Comparison of ENCODE assay signal across 10 cellular contexts in genomic region chr1:92473781-92474495, GRCh38. TPM values are rescaled to one million over a fixed set of nuclear protein-coding genes. Genes with fewer than 3 reads are reported as not detected.
DNase-seq lines count a peak whose midpoint lies in the region; ATAC-seq and TF ChIP-seq lines count a peak whose summit lies in the region.
"Had no signal": no experiment of that assay in that cellular context is flagged by ENCODE, and none has a peak within 500 bp of the region (broad histone marks: within the 10 kb centered on the region; RNA-seq: fewer than 3 reads in every experiment).

No MANE protein-coding gene starts in this region.

- peak overlapping the region; percentile 12 for H3K4me3 ChIP-seq in CD4-positive, CD25-positive, alpha-beta regulatory T cell (ENCODE audit: low read depth, low read length)
- H3K4me3 ChIP-seq in SK-N-SH (ENCODE audit: low read depth in 2 of 2, low read length in 1 of 2) (no peak overlapping the region), suprapubic skin (no peak overlapping the region)

- no peak overlapping the region for H3K9ac ChIP-seq in SK-N-SH

- peak overlapping the region; percentile 47 to 90 (median 74) for H3K27ac Mint-ChIP-seq in CD4-positive, CD25-positive, alpha-beta regulatory T cell
- H3K27ac Mint-ChIP-seq in activated CD4-positive, alpha-beta memory T cell treated with anti-CD3 and anti-CD28 coated beads, Interleukin-2, amount 10 ng/mL, durations not matched to agents 7 days and 5 days, result peak overlapping the region; percentile 58
- H3K27ac Mint-ChIP-seq in HFFc6, result no peak overlapping the region

- no peak overlapping the region for H3K4me2 ChIP-seq in SK-N-SH

- TF ChIP-seq RAD21 in SK-N-SH (IDR thresholded peaks at IDR 0.05; ENCODE audit: low read length), result no peak

- peaks cover 34% of the 10 kb centered on the region for H3K4me1 ChIP-seq in CD4-positive, CD25-positive, alpha-beta regulatory T cell (ENCODE audit: control insufficient read depth, insufficient read depth, low read length, poor library complexity, severe bottlenecking)
- no peaks in the 10 kb centered on the region for H3K4me1 ChIP-seq in SK-N-SH (ENCODE audit: control insufficient read depth in 1 of 2, insufficient read depth in 2 of 2, low read depth in 1 of 2, low read length in 1 of 2)
- H3K4me1 ChIP-seq in suprapubic skin, result no peaks in the 10 kb centered on the region

- peak in 1 of 3 donors; percentile 83 for DNase-seq in CD4-positive, CD25-positive, alpha-beta regulatory T cell
- DNase-seq in activated CD4-positive, alpha-beta memory T cell treated with anti-CD3 and anti-CD28 coated beads, Interleukin-2, amount 10 ng/mL, durations not matched to agents 7 days and 5 days, result peak; percentile 41
- no peak for DNase-seq in SK-N-SH
- no peak for DNase-seq in suprapubic skin (ENCODE audit: low spot score in 2 of 2)
- DNase-seq in HFFc6, result no peak
- no peak for DNase-seq in NCI-H2227 treated with DMSO at 0.1 percent for 48 hours (lab: John Stamatoyannopoulos, UW)
- DNase-seq: effector CD4-positive, alpha-beta T cell; NCI-H1417 had no signal

- peak overlapping the region; percentile 60 for H3K27ac ChIP-seq in CD4-positive, CD25-positive, alpha-beta regulatory T cell (ENCODE audit: insufficient read depth, low read length, poor library complexity, severe bottlenecking)
- H3K27ac ChIP-seq in SK-N-SH (ENCODE audit: low read depth in 2 of 2, low read length in 1 of 2) (no peak overlapping the region), suprapubic skin (no peak overlapping the region)

- H3K4me3 Mint-ChIP-seq in CD4-positive, CD25-positive, alpha-beta regulatory T cell, result peak overlapping the region; percentile 3 to 54 (median 21)
- peak overlapping the region; percentile 28 for H3K4me3 Mint-ChIP-seq in activated CD4-positive, alpha-beta memory T cell treated with anti-CD3 and anti-CD28 coated beads, Interleukin-2, amount 10 ng/mL, durations not matched to agents 7 days and 5 days
- no peak overlapping the region for H3K4me3 Mint-ChIP-seq in HFFc6

- H3K36me3 Mint-ChIP-seq in CD4-positive, CD25-positive, alpha-beta regulatory T cell, result peaks cover 12% of the 10 kb centered on the region
- peaks cover 85% of the 10 kb centered on the region for H3K36me3 Mint-ChIP-seq in activated CD4-positive, alpha-beta memory T cell treated with anti-CD3 and anti-CD28 coated beads, Interleukin-2, amount 10 ng/mL, durations not matched to agents 7 days and 5 days (ENCODE audit: low read depth)
- no peaks in the 10 kb centered on the region for H3K36me3 Mint-ChIP-seq in HFFc6 (ENCODE audit: low read depth)

- TF ChIP-seq POLR2A in suprapubic skin (IDR thresholded peaks at IDR 0.05), result no peak

- H3K36me3 ChIP-seq in CD4-positive, CD25-positive, alpha-beta regulatory T cell (ENCODE audit: control insufficient read depth, insufficient read depth, low read length), result no peaks in the 10 kb centered on the region
- H3K36me3 ChIP-seq in SK-N-SH (replicated peaks in 1 of 2; ENCODE audit: control insufficient read depth in 1 of 2, insufficient read depth in 2 of 2, low read length in 1 of 2), result no peaks in the 10 kb centered on the region
- H3K36me3 ChIP-seq in suprapubic skin, result no peaks in the 10 kb centered on the region

- no peaks in the 10 kb centered on the region for H3K9me2 ChIP-seq in SK-N-SH

- TF ChIP-seq CTCF in SK-N-SH (IDR thresholded peaks at IDR 0.05) (no peak), suprapubic skin (IDR thresholded peaks at IDR 0.05) (no peak), HFFc6 (IDR thresholded peaks at IDR 0.05) (no peak)

- peak; percentile 33 to 42 for ATAC-seq in CD4-positive, CD25-positive, alpha-beta regulatory T cell (ENCODE audit: low read depth in 2 of 2)
- ATAC-seq in GM18868 (IDR thresholded peaks at IDR 0.05; ENCODE audit: unreplicated experiment) (peak; percentile 82), HG02852 (IDR thresholded peaks at IDR 0.05; ENCODE audit: unreplicated experiment) (peak; percentile 74)

- H3K9me3 Mint-ChIP-seq in CD4-positive, CD25-positive, alpha-beta regulatory T cell, result peaks cover 0 to 1% (median 0%) of the 10 kb centered on the region in 7 donors
- H3K9me3 Mint-ChIP-seq in activated CD4-positive, alpha-beta memory T cell treated with anti-CD3 and anti-CD28 coated beads, Interleukin-2, amount 10 ng/mL, durations not matched to agents 7 days and 5 days, result no peaks in the 10 kb centered on the region
- H3K9me3 Mint-ChIP-seq in HFFc6, result no peaks in the 10 kb centered on the region

- H3K4me1 Mint-ChIP-seq in CD4-positive, CD25-positive, alpha-beta regulatory T cell, result peaks cover 19 to 63% (median 26%) of the 10 kb centered on the region in 4 donors
- peaks cover 75% of the 10 kb centered on the region for H3K4me1 Mint-ChIP-seq in activated CD4-positive, alpha-beta memory T cell treated with anti-CD3 and anti-CD28 coated beads, Interleukin-2, amount 10 ng/mL, durations not matched to agents 7 days and 5 days
- peaks cover 6% of the 10 kb centered on the region for H3K4me1 Mint-ChIP-seq in HFFc6 (ENCODE audit: low read depth)

- no peaks in the 10 kb centered on the region for H3F3A ChIP-seq in SK-N-SH (replicated peaks; ENCODE audit: insufficient read depth)

- no peaks in the 10 kb centered on the region for H3K9me3 ChIP-seq in CD4-positive, CD25-positive, alpha-beta regulatory T cell (ENCODE audit: control insufficient read depth in 2 of 2, low read length in 2 of 2)
- H3K9me3 ChIP-seq in SK-N-SH, result no peaks in the 10 kb centered on the region
- H3K9me3 ChIP-seq in suprapubic skin, result no peaks in the 10 kb centered on the region

- CTCF ChIA-PET in activated CD4-positive, alpha-beta memory T cell treated with anti-CD3 and anti-CD28 coated beads, Interleukin-2, amount 10 ng/mL, durations not matched to agents 7 days and 5 days (lab: Charles Lee), result interaction anchor here (0.7 to 3.5 kb wide), 8 partner anchors 9 to 164 kb away, joined by 3 to 30 read pairs (median 8); partner anchors contain the start of gene GFI1
- CTCF ChIA-PET in SK-N-SH (lab: Yijun Ruan, JAX), result interaction anchor here (1.1 to 1.9 kb wide), 3 partner anchors 9 to 60 kb away, joined by 3 to 6 read pairs (median 6); no protein-coding TSS in a partner anchor

- 51% methylated on average over 5 of the region's 5 CpGs for WGBS in SK-N-SH (ENCODE audit: low lambda C conversion rate)
- 90% methylated on average over 5 of the region's 5 CpGs for WGBS in suprapubic skin

- H4K20me1 ChIP-seq in SK-N-SH (ENCODE audit: insufficient read depth), result no peaks in the 10 kb centered on the region

- H2AFZ ChIP-seq in SK-N-SH (ENCODE audit: low read depth), result no peak overlapping the region

- TF ChIP-seq EP300 in SK-N-SH (IDR thresholded peaks at IDR 0.05; ENCODE audit: borderline replicate concordance in 1 of 2, low read depth in 1 of 2, low read length in 1 of 2) (no peak), suprapubic skin (IDR thresholded peaks at IDR 0.05) (no peak)

- peaks cover 7% of the 10 kb centered on the region for H3K27me3 Mint-ChIP-seq in CD4-positive, CD25-positive, alpha-beta regulatory T cell
- no peaks in the 10 kb centered on the region for H3K27me3 Mint-ChIP-seq in activated CD4-positive, alpha-beta memory T cell treated with anti-CD3 and anti-CD28 coated beads, Interleukin-2, amount 10 ng/mL, durations not matched to agents 7 days and 5 days
- H3K27me3 Mint-ChIP-seq in HFFc6 (ENCODE audit: insufficient read depth), result peaks cover 30% of the 10 kb centered on the region

- POLR2A ChIA-PET in activated CD4-positive, alpha-beta memory T cell treated with anti-CD3 and anti-CD28 coated beads, Interleukin-2, amount 10 ng/mL, durations not matched to agents 7 days and 5 days (lab: Charles Lee), result interaction anchor here (0.7 to 7.6 kb wide), 16 partner anchors 8 to 393 kb away, joined by 3 to 170 read pairs (median 6); partner anchors contain the start of gene GFI1
- POLR2A ChIA-PET in SK-N-SH (lab: Yijun Ruan, JAX), result no interaction called here

- H3K27me3 ChIP-seq in CD4-positive, CD25-positive, alpha-beta regulatory T cell (ENCODE audit: control insufficient read depth, insufficient read depth, low read length), result no peaks in the 10 kb centered on the region
- H3K27me3 ChIP-seq in SK-N-SH (ENCODE audit: insufficient read depth), result peaks cover 39% of the 10 kb centered on the region
- H3K27me3 ChIP-seq in suprapubic skin, result peaks cover 6% of the 10 kb centered on the region

- no peaks in the 10 kb centered on the region for H3K79me2 ChIP-seq in SK-N-SH (ENCODE audit: insufficient read depth)

TF ChIP-seq in SK-N-SH, 30 proteins besides CTCF, POLR2A, EP300 and RAD21 (continues in another document):
- TF ChIP-seq CHD2 (IDR thresholded peaks at IDR 0.05; ENCODE audit: low read length, partially characterized antibody) (no peak), POLR2AphosphoS5 (IDR thresholded peaks at IDR 0.05; ENCODE audit: low read depth, low read length) (no peak), JUND (IDR thresholded peaks at IDR 0.05) (no peak)

RNA-seq across cellular contexts. Expression of gene GFI1, which starts 12.8 kb away (rescaled TPM):
- total RNA-seq in CD4-positive, CD25-positive, alpha-beta regulatory T cell, result 3.0 TPM
- 10 to 100 TPM in 1 of 4 donors, 1 to 10 TPM in 3; 3.6 to 11.5 (median 6.9) TPM for polyA plus RNA-seq in CD4-positive, CD25-positive, alpha-beta regulatory T cell
- 10 to 100 TPM; 76.9 to 80.8 TPM for total RNA-seq in activated CD4-positive, alpha-beta memory T cell treated with anti-CD3 and anti-CD28 coated beads, Interleukin-2, amount 10 ng/mL, durations not matched to agents 7 days and 5 days
- 0.18 and 0.19 TPM in 2 replicates for polyA plus RNA-seq in SK-N-SH (2012; rRNA removed)
- 0.08 and 0.12 TPM in 2 replicates for polyA plus RNA-seq in SK-N-SH (2012; cell fraction: cytosol; rRNA removed)
- polyA plus RNA-seq in SK-N-SH (2012; cell fraction: nucleus; rRNA removed), result 0.62 and 0.69 TPM in 2 replicates
- under 1 TPM in 2 of 4 donors, not detected in 2; 0.36 to 0.48 TPM for total RNA-seq in suprapubic skin
- under 1 TPM in 5 of 6 experiments, not detected in 1; 0.05 to 0.28 (median 0.07) TPM for total RNA-seq in HFFc6 (2021; fragmentation: NEBNext Ultra II Directional; extraction: Animal tissue kit (Norgen Biotek cat#: 25700))

Comparison
In these comparisons a context has a peak if more than half of its experiments do, and no peak if none do; other contexts are left out.
1. RNA of gene GFI1, which starts 12.8 kb away (total RNA-seq): 76.9 to 80.8 TPM in activated CD4-positive, alpha-beta memory T cell treated with anti-CD3 and anti-CD28 coated beads, Interleukin-2, amount 10 ng/mL, durations not matched to agents 7 days and 5 days; 3.0 TPM in CD4-positive, CD25-positive, alpha-beta regulatory T cell (single experiment), 0.36 to 0.48 TPM in suprapubic skin and 0.05 to 0.28 TPM in HFFc6; every median in the first group is over 10 times any median in the second.
2. Peak in every context shown above with its lines, with median percentiles within 50 percentile points of each other: ATAC-seq.